In the genomic region with DNA sequence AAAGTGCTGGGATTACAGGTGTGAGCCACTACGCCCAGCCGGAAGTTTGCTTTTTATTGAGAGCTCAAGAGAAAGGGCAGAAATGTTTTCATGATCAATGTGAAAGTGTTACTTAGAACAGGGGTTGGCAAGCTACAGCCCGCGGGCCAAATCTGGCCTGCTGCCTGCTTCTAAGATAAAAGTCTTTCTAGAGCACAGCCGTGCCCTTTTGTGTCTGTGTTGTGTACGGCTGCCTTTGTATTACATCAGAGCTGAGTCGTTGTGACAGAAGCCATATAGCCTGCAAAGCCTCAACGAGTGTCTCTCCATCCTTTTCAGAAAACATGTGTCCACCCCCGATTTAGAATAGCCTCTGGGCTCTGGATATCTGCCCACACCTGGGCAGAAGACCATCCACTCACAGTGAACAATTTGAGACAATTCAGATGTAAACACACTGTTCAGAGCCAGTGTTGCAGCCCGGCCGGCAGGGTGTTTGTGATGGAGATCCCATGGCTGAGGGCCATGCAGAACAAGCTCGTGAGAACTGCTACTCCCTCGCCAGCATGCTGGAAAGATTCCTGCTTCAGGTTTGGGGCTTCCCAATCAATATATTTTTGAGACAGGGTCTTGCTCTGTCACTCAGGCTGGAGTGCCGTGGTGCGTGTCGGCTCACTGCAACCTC, we compare ENCODE assay signal across 12 cellular contexts. TPM values are rescaled to one million over a fixed set of nuclear protein-coding genes. Genes with fewer than 3 reads are reported as not detected.
DNase-seq lines count a peak whose midpoint lies in the region; ATAC-seq, FAIRE-seq and TF ChIP-seq lines count a peak whose summit lies in the region.
"Had no signal": no experiment of that assay in that cellular context is flagged by ENCODE, and none has a peak within 500 bp of the region (broad histone marks: within the 10 kb centered on the region; RNA-seq: fewer than 3 reads in every experiment).

No MANE protein-coding gene starts in this region.

- WGBS in small intestine, 3 donors, result 29 to 62% (median 44%) methylated on average over 16 of the region's 16 CpGs

- peaks cover 9 to 28% (median 16%) of the 10 kb centered on the region in 3 donors for H3K4me1 Mint-ChIP-seq in T-cell

- no peaks in the 10 kb centered on the region for H3K36me3 Mint-ChIP-seq in T-cell

- FAIRE-seq in small intestine (lab: Jason Lieb, UNC), result no peak

- no peak for TF ChIP-seq CTCF in fibroblast of pulmonary artery (IDR thresholded peaks at IDR 0.05; ENCODE audit: low read length, missing control alignments)

- no peak overlapping the region for H3K27ac ChIP-seq in small intestine (ENCODE audit: low read depth in 1 of 2, low read length in 1 of 2)
- H3K27ac ChIP-seq: gastrocnemius medialis had no signal

- no peaks in the 10 kb centered on the region for H3K4me1 ChIP-seq in small intestine (ENCODE audit: control insufficient read depth in 2 of 2, insufficient read depth in 1 of 2, low read depth in 1 of 2, low read length in 1 of 2)
- H3K4me1 ChIP-seq: gastrocnemius medialis had no signal

- H3K9me3 Mint-ChIP-seq in T-cell, result no peaks in the 10 kb centered on the region
- H3K9me3 Mint-ChIP-seq: central memory CD8-positive, alpha-beta T cell had no signal

- H3K27ac Mint-ChIP-seq in T-cell, result peak overlapping the region; percentile 58 to 84

- no peaks in the 10 kb centered on the region for H3K27me3 ChIP-seq in small intestine (ENCODE audit: control insufficient read depth in 2 of 2, insufficient read depth in 2 of 2, low read length in 2 of 2)

- POLR2A ChIA-PET in T-cell (lab: Charles Lee), result interaction anchor here in 1 of 2 donors (0.6 kb wide), 1 partner anchor 1648 kb away, joined by 4 read pairs; no protein-coding TSS in a partner anchor

- peaks cover 0 to 2% of the 10 kb centered on the region in 2 donors for H3K27me3 Mint-ChIP-seq in T-cell

- CTCF ChIA-PET in T-cell (lab: Charles Lee), result interaction anchor here in 1 of 2 donors (0.6 to 1.0 kb wide), 2 partner anchors 53 to 325 kb away, joined by 4 to 5 read pairs; no protein-coding TSS in a partner anchor

- peak overlapping the region; percentile 63 to 71 (median 63) for H3K4me3 Mint-ChIP-seq in T-cell
- H3K4me3 Mint-ChIP-seq: central memory CD8-positive, alpha-beta T cell had no signal

- H3K36me3 ChIP-seq in small intestine (ENCODE audit: control insufficient read depth in 2 of 2, insufficient read depth in 2 of 2, low read length in 2 of 2), result no peaks in the 10 kb centered on the region
- H3K36me3 ChIP-seq: gastrocnemius medialis had no signal

- peak; percentile 21 for DNase-seq in activated T-cell treated with anti-CD3 and anti-CD28 coated beads, Interleukin-2, amount 50 U/mL, for 1 hour
- DNase-seq in activated T-cell treated with anti-CD3 and anti-CD28 coated beads for 4 hours (no peak), T-cell (peak in 8 of 34 experiments; percentile 1 to 40 (median 8)), fibroblast of pulmonary artery (ENCODE audit: low read depth) (peak; percentile 33), small intestine (peak; percentile 50), GOT3 (lab: John Stamatoyannopoulos, UW) (no peak)
- DNase-seq: activated CD8-positive, alpha-beta memory T cell treated with anti-CD3 and anti-CD28 coated beads for 24 hours; gastrocnemius medialis; KG1 had no signal

- ATAC-seq in T-cell (replicated peaks in 1 of 4) (peak in 3 of 4 experiments; percentile 19 to 72 (median 38)), HG02759 (IDR thresholded peaks at IDR 0.05; ENCODE audit: unreplicated experiment) (no peak), GM19324 (IDR thresholded peaks at IDR 0.05; ENCODE audit: low FRiP score, unreplicated experiment) (no peak)
- ATAC-seq: gastrocnemius medialis had no signal

- no peaks in the 10 kb centered on the region for H3K9me3 ChIP-seq in small intestine (ENCODE audit: control insufficient read depth, low read depth)
- H3K9me3 ChIP-seq: gastrocnemius medialis had no signal

- H3K4me3 ChIP-seq in fibroblast of pulmonary artery (replicated peaks; ENCODE audit: low read depth, low read length) (no peak overlapping the region), small intestine (ENCODE audit: low read depth in 1 of 2, low read length in 2 of 2) (no peak overlapping the region)
- H3K4me3 ChIP-seq: gastrocnemius medialis had no signal

RNA-seq across cellular contexts. Expression of a gene that starts 28.8 kb away (rescaled TPM):
- total RNA-seq in T-cell, result not detected
- under 1 TPM in 1 of 3 donors, not detected in 2; 0.09 TPM for polyA plus RNA-seq in small intestine
- total RNA-seq: gastrocnemius medialis had no signal

RNA-seq across cellular contexts. Expression of a gene that starts 29.4 kb away (rescaled TPM):
- total RNA-seq in T-cell, result 1 to 10 TPM; 1.2 to 2.5 (median 2.0) TPM
- 1 to 10 TPM in 1 of 3 donors, under 1 TPM in 1, not detected in 1; 0.22 to 1.9 TPM for polyA plus RNA-seq in small intestine

Comparison
In these comparisons a context has a peak if more than half of its experiments do, and no peak if none do; other contexts are left out.
1. DNase-seq: peak in activated T-cell treated with anti-CD3 and anti-CD28 coated beads, Interleukin-2, amount 50 U/mL, for 1 hour (single experiment), fibroblast of pulmonary artery (single experiment) and small intestine (single experiment); none in activated T-cell treated with anti-CD3 and anti-CD28 coated beads for 4 hours (single experiment) and GOT3 (single experiment).
2. ATAC-seq: peak in T-cell (3 of 4); none in HG02759 (single experiment) and GM19324 (single experiment).